ENCODE assay signal across 8 cellular contexts in genomic region chr2:240998706-240999000, GRCh38. TPM values are rescaled to one million over a fixed set of nuclear protein-coding genes. Genes with fewer than 3 reads are reported as not detected.
A peak's percentile ranks its signal among the peaks of the same experiment; 100 is the strongest.
DNase-seq lines count a peak whose midpoint lies in the region; ATAC-seq, FAIRE-seq and TF ChIP-seq lines count a peak whose summit lies in the region.

No MANE protein-coding gene starts in this region.

- peak; percentile 30 for ATAC-seq in GM19455 (IDR thresholded peaks at IDR 0.05; ENCODE audit: unreplicated experiment)
- ATAC-seq in gastroesophageal sphincter: peak; percentile 6
- ATAC-seq in GM21576 (IDR thresholded peaks at IDR 0.05; ENCODE audit: unreplicated experiment): no peak
- ATAC-seq in GM18870 (IDR thresholded peaks at IDR 0.05; ENCODE audit: unreplicated experiment): no peak

- H3K9me3 ChIP-seq in SJSA1 (replicated peaks) (peaks cover 6% of the 10 kb centered on the region), gastroesophageal sphincter (peaks cover 0 to 11% (median 0%) of the 10 kb centered on the region in 3 donors), small intestine (ENCODE audit: control insufficient read depth, low read depth) (peaks cover 1% of the 10 kb centered on the region)

- FAIRE-seq in small intestine (lab: Jason Lieb, UNC): no peak

- no CpG with 5 or more reads among the region's 52 CpGs for WGBS in gastroesophageal sphincter (ENCODE audit: low coverage in 1 of 2), 2 donors
- 1 to 3% (median 1%) methylated on average over 20 to 52 of the region's 52 CpGs for WGBS in small intestine, 3 donors

- H3K27ac ChIP-seq in SJSA1 (no peak overlapping the region), gastroesophageal sphincter (peak overlapping the region in 3 of 4 donors; percentile 76 to 83 (median 82)), small intestine (ENCODE audit: low read depth in 1 of 2, low read length in 1 of 2) (peak overlapping the region in 1 of 2 donors; percentile 35)

- no peak for TF ChIP-seq EP300 in gastroesophageal sphincter (IDR thresholded peaks at IDR 0.05)

- H3K36me3 ChIP-seq in SJSA1: peaks cover 43% of the 10 kb centered on the region
- peaks cover 0 to 22% of the 10 kb centered on the region in 2 donors for H3K36me3 ChIP-seq in gastroesophageal sphincter
- no peaks in the 10 kb centered on the region for H3K36me3 ChIP-seq in small intestine (ENCODE audit: control insufficient read depth in 2 of 2, insufficient read depth in 2 of 2, low read length in 2 of 2)

- TF ChIP-seq POLR2A in gastroesophageal sphincter (IDR thresholded peaks at IDR 0.05): no peak

- DNase-seq in SJSA1 (ENCODE audit: low read depth in 1 of 2, low spot score in 2 of 2) (no peak), small intestine (no peak), A172 (ENCODE audit: low spot score) (no peak), NCI-H2029 (lab: John Stamatoyannopoulos, UW) (no peak)

- no peaks in the 10 kb centered on the region for H3K27me3 ChIP-seq in SJSA1 (replicated peaks)
- no peaks in the 10 kb centered on the region for H3K27me3 ChIP-seq in gastroesophageal sphincter
- H3K27me3 ChIP-seq in small intestine (ENCODE audit: control insufficient read depth in 2 of 2, insufficient read depth in 2 of 2, low read length in 2 of 2): peaks cover 3% of the 10 kb centered on the region in 2 donors

- peaks cover 26% of the 10 kb centered on the region for H3K4me1 ChIP-seq in SJSA1 (replicated peaks)
- peaks cover 0 to 65% (median 13%) of the 10 kb centered on the region in 3 donors for H3K4me1 ChIP-seq in gastroesophageal sphincter
- H3K4me1 ChIP-seq in small intestine (ENCODE audit: control insufficient read depth in 2 of 2, insufficient read depth in 1 of 2, low read depth in 1 of 2, low read length in 1 of 2): no peaks in the 10 kb centered on the region

- TF ChIP-seq CTCF in gastroesophageal sphincter (IDR thresholded peaks at IDR 0.05): no peak

- H3K4me3 ChIP-seq in SJSA1: peak overlapping the region; percentile 93
- peak overlapping the region; percentile 62 to 80 for H3K4me3 ChIP-seq in gastroesophageal sphincter
- H3K4me3 ChIP-seq in small intestine (ENCODE audit: low read depth in 1 of 2, low read length in 2 of 2): peak overlapping the region; percentile 35 to 44

RNA-seq across cellular contexts. Expression of gene SNED1, which starts 0.2 kb away (rescaled TPM):
- 18.3 and 24.9 TPM in 2 replicates for total RNA-seq in SJSA1 (2014; rRNA removed; shearing (Covaris generic))
- 10 to 100 TPM in 2 of 4 donors, 1 to 10 TPM in 2; 8.3 to 29.9 (median 14.6) TPM for total RNA-seq in gastroesophageal sphincter
- 1 to 10 TPM in 2 of 3 donors, under 1 TPM in 1; 0.45 to 5.7 (median 1.1) TPM for polyA plus RNA-seq in small intestine
- total RNA-seq in A172 (2014; rRNA removed; shearing (Covaris generic)): 2.5 and 5.2 TPM in 2 replicates

Comparison
In these comparisons a context has a peak if more than half of its experiments do, and no peak if none do; other contexts are left out.
1. ATAC-seq: peak in GM19455 (single experiment) and gastroesophageal sphincter (single experiment); none in GM21576 (single experiment) and GM18870 (single experiment).
2. H3K4me3 ChIP-seq: peak in every context shown above with its lines; median percentile 93 in SJSA1; 71 in gastroesophageal sphincter; 40 in small intestine.